ENCODE assay signal across 8 cellular contexts in the genomic region with DNA sequence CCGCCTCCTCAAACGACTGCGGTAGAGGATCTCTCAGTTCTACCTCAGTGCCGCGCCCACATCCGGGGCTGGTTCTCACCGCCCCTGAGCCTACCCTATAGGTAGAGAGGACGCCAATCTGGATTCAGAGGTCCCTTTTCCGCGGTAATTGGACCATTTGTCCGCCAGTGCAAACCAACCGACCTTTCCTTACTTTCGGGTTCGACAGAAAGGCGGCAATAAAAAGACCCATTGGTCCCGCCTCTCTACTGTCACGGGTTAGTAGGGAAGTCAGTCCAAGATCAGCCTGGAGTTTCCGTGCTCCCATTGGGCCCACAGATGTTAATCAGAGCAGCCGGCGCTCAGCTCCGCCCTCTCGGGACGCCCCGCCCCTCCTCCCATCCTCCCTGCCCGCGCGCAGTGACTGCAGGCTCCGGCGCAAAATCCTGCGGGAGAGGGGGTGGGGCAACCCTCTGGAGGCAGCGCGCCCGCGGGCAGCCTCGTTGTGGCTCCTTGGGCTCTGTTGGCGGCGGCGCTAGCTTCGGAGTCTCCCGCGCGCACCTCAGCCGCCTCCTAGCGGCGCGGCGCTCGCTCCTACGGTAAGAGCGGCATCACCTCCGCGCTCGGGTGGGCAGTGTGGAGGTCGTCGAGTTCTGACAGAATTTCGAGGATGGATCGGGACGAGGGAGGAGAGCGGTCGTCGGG. TPM values are rescaled to one million over a fixed set of nuclear protein-coding genes. Genes with fewer than 3 reads are reported as not detected.
DNase-seq lines count a peak whose midpoint lies in the region; ATAC-seq, FAIRE-seq and TF ChIP-seq lines count a peak whose summit lies in the region.

A gene (plus strand): TSS at position 380 of the 684 bp plus-strand sequence.
A gene with protein sequence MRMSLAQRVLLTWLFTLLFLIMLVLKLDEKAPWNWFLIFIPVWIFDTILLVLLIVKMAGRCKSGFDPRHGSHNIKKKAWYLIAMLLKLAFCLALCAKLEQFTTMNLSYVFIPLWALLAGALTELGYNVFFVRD (minus strand): TSS at position 41 of the 684 bp plus-strand sequence. CDS start 4,061 bp downstream, outside the sequence.

- H3K36me3 ChIP-seq in ascending aorta (peaks cover 0 to 4% of the 10 kb centered on the region in 2 donors), right atrium auricular region (peaks cover 5% of the 10 kb centered on the region), psoas muscle (ENCODE audit: insufficient read depth in 1 of 2, low read depth in 1 of 2) (no peaks in the 10 kb centered on the region)

- H3K9me3 ChIP-seq in ascending aorta: no peaks in the 10 kb centered on the region
- no peaks in the 10 kb centered on the region for H3K9me3 ChIP-seq in right atrium auricular region
- H3K9me3 ChIP-seq in psoas muscle: no peaks in the 10 kb centered on the region

- peak within 1 kb of the TSS; percentile 91 to 97 for H3K27ac ChIP-seq in ascending aorta
- peak within 1 kb of the TSS; percentile 90 for H3K27ac ChIP-seq in right atrium auricular region
- peak within 1 kb of the TSS; percentile 98 for H3K27ac ChIP-seq in psoas muscle

- H3K4me3 ChIP-seq in ascending aorta (peak within 1 kb of the TSS; percentile 88 to 90), right atrium auricular region (peak within 1 kb of the TSS; percentile 75 to 90), psoas muscle (peak within 1 kb of the TSS; percentile 95)

- no peaks in the 10 kb centered on the region for H3K27me3 ChIP-seq in ascending aorta
- no peaks in the 10 kb centered on the region for H3K27me3 ChIP-seq in right atrium auricular region
- H3K27me3 ChIP-seq in psoas muscle (ENCODE audit: insufficient read depth in 3 of 3, low read length in 2 of 3): no peaks in the 10 kb centered on the region

- 0 to 1% (median 0%) methylated on average over 44 to 61 of the region's 61 CpGs for WGBS in psoas muscle, 3 donors

- intact Hi-C loops in T-helper 2 cell treated with Interferon-gamma antibody and Interleukin-4, amounts not matched to agents 100 ng/mL and 5 ng/mL, for 36 hours (cut with micrococcal nuclease): loop anchor here (1.0 to 5.0 kb wide), 8 partner anchors 36 to 448 kb away; a partner anchor contains a TSS
- intact Hi-C loops in ascending aorta (cut with DNase I): loop anchor here (1.0 to 5.0 kb wide), 5 partner anchors 102 to 1654 kb away; a partner anchor contains a TSS
- intact Hi-C loops in psoas muscle (cut with DNase I): loop anchor here (5.0 to 10.0 kb wide), 4 partner anchors 39 to 86 kb away; no protein-coding TSS in a partner anchor

- peaks cover 4 to 8% of the 10 kb centered on the region in 2 donors for H3K4me1 ChIP-seq in ascending aorta
- H3K4me1 ChIP-seq in right atrium auricular region: peaks cover 0 to 23% of the 10 kb centered on the region in 2 donors
- H3K4me1 ChIP-seq in psoas muscle: peaks cover 44% of the 10 kb centered on the region

- TF ChIP-seq CTCF in ascending aorta (IDR thresholded peaks at IDR 0.05) (peak; percentile 39 to 54 (median 48)), right atrium auricular region (IDR thresholded peaks at IDR 0.05) (peak; percentile 29 to 56), psoas muscle (IDR thresholded peaks at IDR 0.05) (peak; percentile 50)

- DNase-seq in NCI-H187 treated with DMSO at 0.1 percent for 48 hours (lab: John Stamatoyannopoulos, UW) (peak; percentile 100), ascending aorta (ENCODE audit: low spot score in 2 of 2) (peak; percentile 97 to 99), right atrium auricular region (ENCODE audit: low spot score) (peak; percentile 99), psoas muscle (peak; percentile 98 to 99), urothelium cell line (ENCODE audit: low spot score) (peak; percentile 99)

- FAIRE-seq in urothelium cell line (lab: Jason Lieb, UNC): no peak

- ATAC-seq in GM18502 (IDR thresholded peaks at IDR 0.05; ENCODE audit: poor library complexity, unreplicated experiment) (peak; percentile 91), HG02970 (IDR thresholded peaks at IDR 0.05; ENCODE audit: low FRiP score, unreplicated experiment) (peak; percentile 92), psoas muscle (peak; percentile 86 to 94 (median 88))

RNA-seq across cellular contexts. Expression of the first gene that starts in this region (rescaled TPM):
- 57.6 and 60.0 TPM in 2 replicates for total RNA-seq in T-helper 2 cell treated with Interferon-gamma antibody and Interleukin-4, amounts not matched to agents 100 ng/mL and 5 ng/mL, for 36 hours
- total RNA-seq in ascending aorta: 10.2 TPM
- total RNA-seq in right atrium auricular region: 10 to 100 TPM; 14.3 to 31.6 TPM
- total RNA-seq in psoas muscle: 10 to 100 TPM; 48.2 to 88.7 (median 66.3) TPM
- polyA plus RNA-seq in psoas muscle: 100 to 1,000 TPM in 1 of 3 donors, 10 to 100 TPM in 2; 16.7 to 101 (median 42.3) TPM

RNA-seq across cellular contexts. Expression of the second gene that starts in this region (rescaled TPM):
- total RNA-seq in T-helper 2 cell treated with Interferon-gamma antibody and Interleukin-4, amounts not matched to agents 100 ng/mL and 5 ng/mL, for 36 hours: 16.8 and 17.2 TPM in 2 replicates
- total RNA-seq in ascending aorta: not detected
- 10 to 100 TPM in 1 of 2 donors, 1 to 10 TPM in 1; 6.6 to 13.8 TPM for total RNA-seq in right atrium auricular region
- total RNA-seq in psoas muscle: 10 to 100 TPM in 3 of 4 donors, 1 to 10 TPM in 1; 7.7 to 13.8 (median 12.3) TPM
- 10 to 100 TPM; 17.2 to 39.3 (median 18.8) TPM for polyA plus RNA-seq in psoas muscle

Comparison
In these comparisons a context has a peak if more than half of its experiments do, and no peak if none do; other contexts are left out.
1. Peak in every context shown above with its lines: DNase-seq, ATAC-seq, H3K4me3 ChIP-seq and H3K27ac ChIP-seq.